ENCODE assay signal across 23 cellular contexts in genomic region chr16:74029122-74029805, GRCh38.
DNase-seq lines count a peak whose midpoint lies in the region; ATAC-seq and TF ChIP-seq lines count a peak whose summit lies in the region.
"Had no signal": no experiment of that assay in that cellular context is flagged by ENCODE, and none has a peak within 500 bp of the region (broad histone marks: within the 10 kb centered on the region; RNA-seq: fewer than 3 reads in every experiment).

No MANE protein-coding gene starts in this region.

- no peak for TF ChIP-seq EP300 in transverse colon (IDR thresholded peaks at IDR 0.05; ENCODE audit: low read depth)

- CTCF ChIA-PET in naive thymus-derived CD4-positive, alpha-beta T cell (lab: Charles Lee): no interaction called here

- DNase-seq in NCI-H1436 treated with DMSO at 0.1 percent for 48 hours (lab: John Stamatoyannopoulos, UW): peak; percentile 22
- no peak for DNase-seq in NCI-H1436 (lab: John Stamatoyannopoulos, UW)
- DNase-seq in NCI-H345 treated with DMSO at 0.1 percent for 48 hours (lab: John Stamatoyannopoulos, UW; ENCODE audit: unreplicated experiment): peak; percentile 67
- DNase-seq in left kidney (ENCODE audit: low read depth, low spot score): peak; percentile 58
- peak; percentile 45 for DNase-seq in transverse colon
- DNase-seq in AG08395 (ENCODE audit: low spot score): no peak
- no peak for DNase-seq in naive thymus-derived CD4-positive, alpha-beta T cell
- DNase-seq: activated CD4-positive, alpha-beta T cell treated with anti-CD3 and anti-CD28 coated beads, Interleukin-2, amount 50 U/mL, for 4 hours; aorta; CD8-positive, alpha-beta memory T cell; DND-41; lower lobe of right lung; NCI-H1048; NCI-H2081 treated with DMSO at 0.1 percent for 48 hours; NCI-H774; nucleus accumbens; SK-N-SH; WERI-Rb-1 had no signal

- no peaks in the 10 kb centered on the region for H3K9me3 Mint-ChIP-seq in naive thymus-derived CD4-positive, alpha-beta T cell
- H3K9me3 Mint-ChIP-seq: CD8-positive, alpha-beta memory T cell; dendritic cell treated with granulocyte-macrophage colony-stimulating factor and Interleukin-4, amounts not matched to agents 40 ng/mL and 50 ng/mL, for 4 days; T-helper 2 cell treated with Interferon-gamma antibody and Interleukin-4, amounts not matched to agents 5 μg/mL and 100 μg/mL, for 36 hours had no signal

- no peak overlapping the region for H3K4me3 Mint-ChIP-seq in naive thymus-derived CD4-positive, alpha-beta T cell
- H3K4me3 Mint-ChIP-seq: activated naive CD8-positive, alpha-beta T cell; CD8-positive, alpha-beta memory T cell; dendritic cell treated with granulocyte-macrophage colony-stimulating factor and Interleukin-4, amounts not matched to agents 40 ng/mL and 50 ng/mL, for 4 days; T-helper 2 cell treated with Interferon-gamma antibody and Interleukin-4, amounts not matched to agents 5 μg/mL and 100 μg/mL, for 36 hours had no signal

- peak overlapping the region in 3 of 4 donors; percentile 22 to 44 (median 30) for H3K27ac ChIP-seq in transverse colon
- no peak overlapping the region for H3K27ac ChIP-seq in naive thymus-derived CD4-positive, alpha-beta T cell (ENCODE audit: low read depth, low read length)
- H3K27ac ChIP-seq: lower lobe of right lung, WERI-Rb-1 had no signal

- H3K27me3 Mint-ChIP-seq in naive thymus-derived CD4-positive, alpha-beta T cell: peaks cover 0 to 11% (median 3%) of the 10 kb centered on the region in 5 donors
- H3K27me3 Mint-ChIP-seq: CD8-positive, alpha-beta memory T cell had no signal

- no peak overlapping the region for H3K4me3 ChIP-seq in transverse colon
- no peak overlapping the region for H3K4me3 ChIP-seq in naive thymus-derived CD4-positive, alpha-beta T cell (ENCODE audit: low read length)
- H3K4me3 ChIP-seq: lower lobe of right lung had no signal

- no peaks in the 10 kb centered on the region for H3K9me3 ChIP-seq in transverse colon
- H3K9me3 ChIP-seq in naive thymus-derived CD4-positive, alpha-beta T cell (ENCODE audit: control insufficient read depth in 2 of 3, low read length in 3 of 3): no peaks in the 10 kb centered on the region
- H3K9me3 ChIP-seq: lower lobe of right lung, SK-N-SH had no signal

- peaks cover 0 to 23% (median 15%) of the 10 kb centered on the region in 4 donors for H3K4me1 ChIP-seq in transverse colon
- no peaks in the 10 kb centered on the region for H3K4me1 ChIP-seq in naive thymus-derived CD4-positive, alpha-beta T cell (ENCODE audit: control insufficient read depth in 2 of 2, insufficient read depth in 2 of 2, low read length in 2 of 2)
- H3K4me1 ChIP-seq: lower lobe of right lung had no signal

- ATAC-seq in GM21619 (IDR thresholded peaks at IDR 0.05; ENCODE audit: unreplicated experiment): no peak
- ATAC-seq in naive thymus-derived CD4-positive, alpha-beta T cell: no peak
- ATAC-seq: HepG2 had no signal

- no peak overlapping the region for H3K27ac Mint-ChIP-seq in naive thymus-derived CD4-positive, alpha-beta T cell
- H3K27ac Mint-ChIP-seq: activated naive CD8-positive, alpha-beta T cell; CD8-positive, alpha-beta memory T cell; dendritic cell treated with granulocyte-macrophage colony-stimulating factor and Interleukin-4, amounts not matched to agents 40 ng/mL and 50 ng/mL, for 4 days; T-helper 2 cell treated with Interferon-gamma antibody and Interleukin-4, amounts not matched to agents 5 μg/mL and 100 μg/mL, for 36 hours had no signal

- WGBS in transverse colon (ENCODE audit: low coverage in 1 of 2), 2 donors: 57% methylated on average over 1 to 9 of the region's 9 CpGs

- no peak for TF ChIP-seq CTCF in transverse colon (IDR thresholded peaks at IDR 0.05)

- in situ Hi-C loops in transverse colon (cut with MboI; ENCODE audit: low pct_ligation_motif_present in 1 of 4, low pct_unique_long_range_greater_than_20kb in 1 of 4, low sequenced_read_pairs in 3 of 4): no loop called here

- intact Hi-C loops in transverse colon (cut with DNase I; ENCODE audit: low total_unique reads): no loop called here
- intact Hi-C loops in naive thymus-derived CD4-positive, alpha-beta T cell (cut with micrococcal nuclease): no loop called here

- no peak for TF ChIP-seq POLR2A in transverse colon (IDR thresholded peaks at IDR 0.05)

- POLR2A ChIA-PET in naive thymus-derived CD4-positive, alpha-beta T cell (lab: Charles Lee): no interaction called here

- H3K27me3 ChIP-seq in transverse colon: no peaks in the 10 kb centered on the region
- H3K27me3 ChIP-seq in naive thymus-derived CD4-positive, alpha-beta T cell (ENCODE audit: control insufficient read depth in 2 of 2, insufficient read depth in 2 of 2, low read length in 2 of 2): no peaks in the 10 kb centered on the region

- no peaks in the 10 kb centered on the region for H3K36me3 ChIP-seq in transverse colon
- H3K36me3 ChIP-seq in naive thymus-derived CD4-positive, alpha-beta T cell (ENCODE audit: control insufficient read depth in 2 of 3, insufficient read depth in 3 of 3, low read length in 3 of 3): no peaks in the 10 kb centered on the region
- H3K36me3 ChIP-seq: lower lobe of right lung, WERI-Rb-1 had no signal

- H3K4me1 Mint-ChIP-seq in naive thymus-derived CD4-positive, alpha-beta T cell: no peaks in the 10 kb centered on the region
- H3K4me1 Mint-ChIP-seq: CD8-positive, alpha-beta memory T cell had no signal

- H3K36me3 Mint-ChIP-seq in naive thymus-derived CD4-positive, alpha-beta T cell: no peaks in the 10 kb centered on the region
- H3K36me3 Mint-ChIP-seq: activated naive CD8-positive, alpha-beta T cell; CD8-positive, alpha-beta memory T cell had no signal

Comparison
In these comparisons a context has a peak if more than half of its experiments do, and no peak if none do; other contexts are left out.
1. DNase-seq: peak in NCI-H1436 treated with DMSO at 0.1 percent for 48 hours (single experiment), NCI-H345 treated with DMSO at 0.1 percent for 48 hours (single experiment), left kidney (single experiment) and transverse colon (single experiment); none in NCI-H1436 (single experiment), AG08395 (single experiment) and naive thymus-derived CD4-positive, alpha-beta T cell (0 of 9).